ENCODE assay signal across 17 cellular contexts in genomic region chr10:74380780-74381179, GRCh38.
"Had no signal": no experiment of that assay in that cellular context is flagged by ENCODE, and none has a peak within 500 bp of the region (broad histone marks: within the 10 kb centered on the region; RNA-seq: fewer than 3 reads in every experiment).

No MANE protein-coding gene starts in this region.

- H3K27ac ChIP-seq: hepatocyte, neutrophil, sigmoid colon, skin epidermis, stomach, thoracic aorta, transverse colon had no signal

- H2AFZ ChIP-seq: hepatocyte had no signal

- H3K36me3 ChIP-seq: neutrophil, sigmoid colon, stomach, thoracic aorta, transverse colon had no signal

- H3K27me3 ChIP-seq: hepatocyte, neutrophil, sigmoid colon, stomach, transverse colon had no signal

- H3K9me3 ChIP-seq: neutrophil, sigmoid colon, stomach, thoracic aorta, transverse colon had no signal

- H3K4me2 ChIP-seq: hepatocyte had no signal

- DNase-seq: endodermal cell; foreskin melanocyte; head of caudate nucleus; kidney glomerular epithelial cell; mammary epithelial cell; nephron progenitor cell; posterior cingulate gyrus; sigmoid colon; stimulated activated CD4-positive, alpha-beta T cell treated with anti-CD3 and anti-CD28 coated beads, Interleukin-12 subunit alpha, Interleukin-12 subunit beta, amount 100 ng/mL, for 4 hours; stomach; substantia nigra; transverse colon had no signal

- H3K4me1 ChIP-seq: sigmoid colon, stomach, transverse colon had no signal

- H3K4me3 ChIP-seq: hepatocyte, sigmoid colon, skin epidermis, stomach, thoracic aorta, transverse colon had no signal

- ATAC-seq: naive thymus-derived CD4-positive, alpha-beta T cell had no signal

- H3K79me2 ChIP-seq: hepatocyte had no signal
